ENCODE assay signal across 8 cellular contexts in the genomic region with DNA sequence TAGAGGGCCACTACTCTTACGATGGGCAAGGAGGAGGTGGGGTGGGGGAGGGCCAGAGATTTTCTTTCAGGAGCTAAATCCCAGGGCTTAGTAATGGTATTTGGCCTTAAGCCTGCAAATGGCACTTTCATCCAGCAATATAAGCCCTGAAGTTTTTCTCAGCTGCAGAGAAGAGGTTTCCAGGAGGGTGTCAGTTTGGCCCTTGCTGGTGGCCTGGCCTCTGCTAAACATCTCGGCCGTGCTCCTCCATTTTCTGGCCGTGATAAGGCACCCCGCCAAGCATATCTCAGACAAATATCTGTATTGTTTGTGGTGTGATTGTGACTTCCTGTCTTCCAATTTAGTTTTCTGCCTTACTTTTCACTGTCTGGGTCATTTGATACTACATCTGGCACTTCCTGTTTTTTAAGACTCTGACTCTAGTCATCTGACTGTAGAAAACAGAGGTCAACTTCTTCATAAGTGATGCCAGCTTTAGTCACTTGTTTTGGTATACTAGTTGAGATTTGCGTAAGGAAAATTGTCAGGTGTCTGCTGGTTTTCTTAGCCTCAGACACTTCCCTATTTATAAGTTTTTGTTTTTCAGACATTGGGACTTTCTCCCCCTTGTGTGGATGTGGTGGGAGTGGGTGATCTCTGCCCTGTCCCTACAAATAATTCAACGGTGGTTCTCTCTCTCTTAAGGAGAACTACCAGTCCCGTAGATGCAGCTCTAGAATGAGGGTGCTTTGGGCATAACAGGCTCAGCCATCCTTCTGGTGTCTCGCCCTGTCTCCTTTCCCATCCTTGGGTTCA.
DNase-seq lines count a peak whose midpoint lies in the region; FAIRE-seq and TF ChIP-seq lines count a peak whose summit lies in the region.

No MANE protein-coding gene starts in this region.

- no peak for TF ChIP-seq CTCF in fibroblast of the aortic adventitia (IDR thresholded peaks at IDR 0.05; ENCODE audit: insufficient read depth, low read length)

- H3K4me3 ChIP-seq in fibroblast of the aortic adventitia (ENCODE audit: low read depth, low read length) = no peak overlapping the region

- no peak for TF ChIP-seq POLR2A in GM12891 (IDR thresholded peaks at IDR 0.05; ENCODE audit: low read depth, low read length)

- FAIRE-seq in GM12891 (lab: Jason Lieb, UNC) = peak; percentile 72

- DNase-seq in GM12891 (ENCODE audit: insufficient read length, low spot score) = no peak
- peak; percentile 77 for DNase-seq in H4 (ENCODE audit: low spot score)
- peak; percentile 83 for DNase-seq in M059J (ENCODE audit: low read depth)
- peak; percentile 69 for DNase-seq in activated CD8-positive, alpha-beta memory T cell treated with anti-CD3 and anti-CD28 coated beads for 24 hours
- DNase-seq in fibroblast of the aortic adventitia (ENCODE audit: low read depth) = peak; percentile 75
- peak; percentile 34 for DNase-seq in stimulated activated CD4-positive, alpha-beta T cell treated with anti-CD3 and anti-CD28 coated beads, Interleukin-1b, Interleukin-23, amount 100 ng/mL, for 48 hours
- DNase-seq in HuH-7 (ENCODE audit: low spot score) = no peak
- DNase-seq in NCI-H1930 (lab: John Stamatoyannopoulos, UW) = no peak

TF ChIP-seq in GM12891, 5 proteins besides CTCF, POLR2A, EP300 and RAD21:
- TF ChIP-seq POLR2AphosphoS5 (IDR thresholded peaks at IDR 0.05; ENCODE audit: low read depth, low read length) = no peak
- no peak for TF ChIP-seq PAX5 (IDR thresholded peaks at IDR 0.05; ENCODE audit: insufficient read depth, low read length, severe bottlenecking)
- TF ChIP-seq SPI1 (IDR thresholded peaks at IDR 0.05; ENCODE audit: low read depth, low read length) = peak; percentile 99
- TF ChIP-seq TAF1 (IDR thresholded peaks at IDR 0.05; ENCODE audit: low read depth, low read length) = no peak
- no peak for TF ChIP-seq POU2F2 (IDR thresholded peaks at IDR 0.05; ENCODE audit: low read depth, low read length)

Comparison
In these comparisons a context has a peak if more than half of its experiments do, and no peak if none do; other contexts are left out.
1. DNase-seq: peak in H4 (single experiment), M059J (single experiment), activated CD8-positive, alpha-beta memory T cell treated with anti-CD3 and anti-CD28 coated beads for 24 hours (single experiment), fibroblast of the aortic adventitia (single experiment) and stimulated activated CD4-positive, alpha-beta T cell treated with anti-CD3 and anti-CD28 coated beads, Interleukin-1b, Interleukin-23, amount 100 ng/mL, for 48 hours (single experiment); none in GM12891 (single experiment), HuH-7 (single experiment) and NCI-H1930 (0 of 2).